ENCODE assay signal across 8 cellular contexts in the genomic region with DNA sequence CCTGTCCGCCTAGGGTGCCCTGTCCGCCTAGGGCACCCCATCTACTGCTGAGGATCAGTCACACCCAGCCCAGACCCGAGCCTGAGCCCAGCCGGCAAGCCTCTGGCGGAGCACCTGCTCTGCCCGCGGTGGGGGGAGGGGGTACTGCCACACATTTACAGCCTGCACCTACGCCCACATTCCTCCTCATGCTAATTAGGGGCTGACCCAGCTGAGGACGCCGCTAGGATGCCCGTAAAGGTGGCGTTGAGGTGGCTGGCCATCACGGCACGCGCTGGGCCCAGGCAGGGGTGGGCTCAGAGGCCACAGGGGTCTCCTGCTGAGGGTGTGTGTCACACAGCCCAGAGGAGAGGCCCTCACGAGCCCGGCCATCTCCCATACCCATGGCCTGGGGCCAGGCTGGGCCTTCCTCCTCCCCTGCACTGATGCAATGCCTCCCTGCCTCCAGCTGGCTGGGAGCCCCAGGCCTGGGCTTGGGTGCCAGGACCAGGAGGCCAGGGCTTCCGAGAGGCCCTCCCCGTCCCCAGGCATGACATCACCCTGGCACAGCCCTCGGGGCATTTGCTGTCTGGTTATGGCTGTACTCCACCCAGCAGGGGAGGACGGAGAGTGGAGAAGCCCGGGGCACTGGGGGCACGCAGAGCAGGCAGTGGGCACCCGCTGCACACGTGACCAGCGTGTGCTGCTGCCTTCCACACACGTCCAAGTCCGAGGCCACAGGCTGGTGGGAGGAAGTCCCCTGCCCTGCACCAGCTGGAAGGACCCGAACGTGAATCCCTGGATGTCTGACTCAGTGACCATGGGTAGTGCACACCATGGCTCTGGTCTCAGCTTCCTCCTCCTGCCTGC. TPM values are rescaled to one million over a fixed set of nuclear protein-coding genes. Genes with fewer than 3 reads are reported as not detected.
A peak's percentile ranks its signal among the peaks of the same experiment; 100 is the strongest.
DNase-seq lines count a peak whose midpoint lies in the region; ATAC-seq and TF ChIP-seq lines count a peak whose summit lies in the region.

No MANE protein-coding gene starts in this region.

- H3K14ac ChIP-seq in H9 (ENCODE audit: insufficient read depth, low read length), result no peak overlapping the region; the same call in 1 of the 2 replicates

- H4K20me1 ChIP-seq in H9 (ENCODE audit: control insufficient read depth, insufficient read depth, insufficient read length), result no peaks in the 10 kb centered on the region

- H3K36me3 Mint-ChIP-seq in H9 (ENCODE audit: insufficient read depth in 1 of 3, low read depth in 3 of 3), result peaks cover 0 to 1% (median 0%) of the 10 kb centered on the region in 3 experiments; a peak in 1 of 7 replicates
- no peaks in the 10 kb centered on the region for H3K36me3 Mint-ChIP-seq in nephron progenitor cell (ENCODE audit: low read depth)

- ATAC-seq in Right ventricle myocardium superior (ENCODE audit: poor library complexity), result peak; percentile 91

- DNase-seq in H9 (peak; percentile 74), Right ventricle myocardium superior (peak; percentile 95), putamen (ENCODE audit: low spot score) (peak; percentile 96), OCI-M1 (lab: John Stamatoyannopoulos, UW) (no peak), nephron progenitor cell (no peak), HuH-7.5 (ENCODE audit: low spot score) (no peak)
- no peak for DNase-seq in activated naive CD4-positive, alpha-beta T cell treated with anti-CD3 and anti-CD28 coated beads, Interleukin-2, amount 50 U/mL, for 16 hours

- no peak overlapping the region for H3K23ac ChIP-seq in H9 (ENCODE audit: insufficient read length, low read depth, low read length)

- H3K4me3 Mint-ChIP-seq in H9 (no peak overlapping the region), nephron progenitor cell (no peak overlapping the region)

- H3K56ac ChIP-seq in H9 (ENCODE audit: insufficient read length, low read depth, low read length), result no peak overlapping the region

- no peak for TF ChIP-seq CTCF in H9 (conservative IDR thresholded peaks at IDR 0.05)
- no peak for TF ChIP-seq CTCF in VCaP (conservative IDR thresholded peaks at IDR 0.05)
- TF ChIP-seq CTCF in nephron progenitor cell (IDR thresholded peaks at IDR 0.05), result no peak

- H4K91ac ChIP-seq in H9 (ENCODE audit: insufficient read length, low read depth, low read length), result no peak overlapping the region

- no peak overlapping the region for H3K18ac ChIP-seq in H9 (ENCODE audit: insufficient read length, low read depth, low read length)

- no peak overlapping the region for H3K9ac ChIP-seq in H9 (ENCODE audit: extremely low read depth, insufficient read length, low read length)

- no peak overlapping the region for H2BK20ac ChIP-seq in H9 (ENCODE audit: low read depth, low read length, poor library complexity, severe bottlenecking)

- H3K79me1 ChIP-seq in H9 (ENCODE audit: insufficient read depth, low read depth, low read length, poor library complexity, severe bottlenecking), result no peaks in the 10 kb centered on the region

- H4K5ac ChIP-seq in H9 (ENCODE audit: insufficient read length, low read depth, low read length), result no peak overlapping the region

- H3K9me3 ChIP-seq in H9 (ENCODE audit: control insufficient read depth, low read depth, low read length), result no peaks in the 10 kb centered on the region

- no peak overlapping the region for H4K8ac ChIP-seq in H9 (replicated peaks; ENCODE audit: insufficient read length, low read depth, low read length)

- H3K27ac ChIP-seq in H9 (ENCODE audit: insufficient read length, low read depth, low read length), result no peak overlapping the region
- H3K27ac ChIP-seq in VCaP, result peak overlapping the region; percentile 49

- no peak overlapping the region for H2AFZ ChIP-seq in H9 (ENCODE audit: low read length)

- no peak overlapping the region for H2AK5ac ChIP-seq in H9 (ENCODE audit: insufficient read length, low read length)

- no peak overlapping the region for H2BK120ac ChIP-seq in H9 (ENCODE audit: low read depth, low read length, poor library complexity, severe bottlenecking)

- no peak overlapping the region for H3K4ac ChIP-seq in H9 (ENCODE audit: low read depth, low read length)

- H2BK12ac ChIP-seq in H9 (ENCODE audit: insufficient read length, low read depth, low read length), result no peak overlapping the region

- no CpG with 5 or more reads among the region's 30 CpGs for WGBS in H9 (ENCODE audit: extremely low coverage, insufficient read length, low lambda C conversion rate)

- H3K9me3 Mint-ChIP-seq in H9 (no peaks in the 10 kb centered on the region), nephron progenitor cell (no peaks in the 10 kb centered on the region)

- no peaks in the 10 kb centered on the region for H3K23me2 ChIP-seq in H9 (ENCODE audit: insufficient read length, low read depth, low read length, poor library complexity, severe bottlenecking)

- intact Hi-C loops in Right ventricle myocardium superior (cut with DNase I), result no loop called here

- H3K4me1 Mint-ChIP-seq in H9, result peaks cover 19 to 43% of the 10 kb centered on the region in 2 experiments
- H3K4me1 Mint-ChIP-seq in nephron progenitor cell, result no peaks in the 10 kb centered on the region

- no peak overlapping the region for H2BK15ac ChIP-seq in H9 (ENCODE audit: low read depth, low read length)

- no peak overlapping the region for H3K4me2 ChIP-seq in H9 (ENCODE audit: insufficient read depth, insufficient read length, low read length)

- H3T11ph ChIP-seq in H9 (ENCODE audit: low read length), result no peak overlapping the region

- H3K27ac Mint-ChIP-seq in H9 (no peak overlapping the region; a peak in 1 of 7 replicates), nephron progenitor cell (no peak overlapping the region)

- no peak overlapping the region for H2BK5ac ChIP-seq in H9 (ENCODE audit: insufficient read length, low read length)

- no peaks in the 10 kb centered on the region for H3K79me2 ChIP-seq in H9 (ENCODE audit: insufficient read depth, low read length)

- H3K27me3 Mint-ChIP-seq in H9 (ENCODE audit: low read depth) (peaks cover 20% of the 10 kb centered on the region), nephron progenitor cell (ENCODE audit: low read depth, poor library complexity) (peaks cover 62% of the 10 kb centered on the region)

- peaks cover 2% of the 10 kb centered on the region; the same call in 1 of the 2 replicates for H3K4me1 ChIP-seq in H9 (ENCODE audit: insufficient read depth, low read length)

- H3K27me3 ChIP-seq in H9 (ENCODE audit: insufficient read depth, low read length), result peaks cover 8% of the 10 kb centered on the region; the same call in 1 of the 2 replicates

RNA-seq across cellular contexts. Expression of gene DUSP8, which starts 12.7 kb away (rescaled TPM):
- total RNA-seq in H9 (2021), result 3.2 and 4.4 TPM in 2 replicates
- total RNA-seq in Right ventricle myocardium superior, result 7.7 TPM

RNA-seq across cellular contexts. Expression of gene KRTAP5-1, which starts 25.8 kb away (rescaled TPM):
- total RNA-seq in H9 (2021) (not detected in 2 replicates), Right ventricle myocardium superior (not detected)

RNA-seq across cellular contexts. Expression of gene KRTAP5-2, which starts 38.8 kb away (rescaled TPM):
- total RNA-seq in H9 (2021) (not detected in 2 replicates), Right ventricle myocardium superior (not detected)

RNA-seq across cellular contexts. Expression of gene KRTAP5-3, which starts 48.9 kb away (rescaled TPM):
- not detected in 2 replicates for total RNA-seq in H9 (2021)
- total RNA-seq in Right ventricle myocardium superior, result not detected

Comparison
In these comparisons a context has a peak if more than half of its experiments do, and no peak if none do; other contexts are left out.
1. DNase-seq: peak in H9 (single experiment), Right ventricle myocardium superior (single experiment) and putamen (single experiment); none in activated naive CD4-positive, alpha-beta T cell treated with anti-CD3 and anti-CD28 coated beads, Interleukin-2, amount 50 U/mL, for 16 hours (single experiment), OCI-M1 (single experiment), nephron progenitor cell (single experiment) and HuH-7.5 (single experiment).